Comparison of ENCODE assay signal across 8 cellular contexts in the genomic region with DNA sequence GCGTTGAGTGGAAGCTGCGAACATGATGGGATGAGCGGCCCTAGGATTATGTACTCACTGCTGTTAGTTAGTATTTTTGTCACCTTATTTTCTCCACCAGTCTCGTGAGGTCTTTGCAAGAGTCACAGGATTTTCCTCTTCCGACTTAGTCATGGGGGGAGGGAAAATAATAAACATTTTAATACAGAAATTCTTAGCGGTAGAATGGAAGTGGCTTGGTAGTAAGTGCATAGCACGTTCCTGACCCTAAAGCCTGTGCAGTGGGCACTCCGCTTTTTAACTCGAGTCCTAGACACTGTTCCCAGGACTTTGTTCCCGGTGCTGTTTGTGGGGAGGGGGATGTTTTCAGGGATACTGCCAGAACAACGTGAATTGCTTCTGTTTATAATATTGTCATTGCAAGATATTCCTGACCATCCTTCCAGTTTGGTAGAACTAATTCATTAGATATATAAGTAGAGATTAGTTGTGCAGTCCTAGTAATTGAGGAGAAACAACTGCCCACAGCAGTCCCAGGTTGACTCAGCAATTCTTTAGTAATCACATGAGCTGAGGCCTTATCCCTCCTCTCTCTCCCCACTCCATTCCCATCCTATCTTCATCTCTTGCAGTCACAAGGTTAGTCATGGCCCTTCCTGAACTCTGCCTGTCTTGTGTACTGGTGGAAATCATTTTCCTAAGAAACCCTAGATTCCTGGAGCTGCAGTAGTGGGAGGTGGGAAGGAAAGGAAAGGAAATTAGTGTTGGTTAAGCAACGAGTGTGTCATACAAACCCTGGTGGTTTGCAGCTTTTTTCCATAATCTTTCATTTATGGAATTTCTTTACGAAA. TPM values are rescaled to one million over a fixed set of nuclear protein-coding genes. Genes with fewer than 3 reads are reported as not detected.
DNase-seq lines count a peak whose midpoint lies in the region; ATAC-seq and TF ChIP-seq lines count a peak whose summit lies in the region.

No MANE protein-coding gene starts in this region.

- H3K79me2 ChIP-seq in MM.1S (ENCODE audit: low read length): no peaks in the 10 kb centered on the region

- TF ChIP-seq CTCF in MM.1S (IDR thresholded peaks at IDR 0.05; ENCODE audit: low read length): no peak
- no peak for TF ChIP-seq CTCF in colonic mucosa (IDR thresholded peaks at IDR 0.05)

- H3K9ac ChIP-seq in MM.1S (ENCODE audit: low read length) (peak overlapping the region; percentile 65; the same call in 1 of the 2 replicates), colonic mucosa (ENCODE audit: low read depth in 2 of 2, low read length in 2 of 2) (peak overlapping the region; percentile 56 to 84)

- DNase-seq in NCI-H146 (lab: John Stamatoyannopoulos, UW): peak; percentile 16
- no peak for DNase-seq in NCI-H146 treated with DMSO at 0.1 percent for 48 hours (lab: John Stamatoyannopoulos, UW; ENCODE audit: unreplicated experiment)
- DNase-seq in MM.1S: no peak
- no peak for DNase-seq in colonic mucosa
- no peak for DNase-seq in activated gamma-delta T cell treated with Interleukin-2 at 50 U/mL for 16 hours
- DNase-seq in SKM-1 (lab: John Stamatoyannopoulos, UW; ENCODE audit: unreplicated experiment): no peak

- H2AFZ ChIP-seq in MM.1S (ENCODE audit: low read length): peak overlapping the region; percentile 90

- 0 to 14% methylated on average over 3 to 6 of the region's 13 CpGs for WGBS in mesodermal cell (ENCODE audit: insufficient coverage in 2 of 2), 2 experiments

- H3K36me3 ChIP-seq in MM.1S (replicated peaks; ENCODE audit: insufficient read depth, low read length) (no peaks in the 10 kb centered on the region), colonic mucosa (no peaks in the 10 kb centered on the region), mesodermal cell (ENCODE audit: control insufficient read depth, insufficient read depth, low read length) (peaks cover 22% of the 10 kb centered on the region)

- H3K27ac ChIP-seq in MM.1S (ENCODE audit: low read length) (no peak overlapping the region), colonic mucosa (peak overlapping the region; percentile 81), mesodermal cell (ENCODE audit: low read depth, low read length, severe bottlenecking) (peak overlapping the region; percentile 92)

- H3K27me3 ChIP-seq in MM.1S (replicated peaks; ENCODE audit: insufficient read depth, low read length) (no peaks in the 10 kb centered on the region), colonic mucosa (no peaks in the 10 kb centered on the region)

- H3K4me2 ChIP-seq in MM.1S (ENCODE audit: low read depth, low read length): peak overlapping the region; percentile 77

- H3K4me1 ChIP-seq in MM.1S (ENCODE audit: low read length) (0 out of 2 replicates have a peak, but pooled peaks cover 3% of the 10 kb centered on the region), colonic mucosa (peaks cover 3% of the 10 kb centered on the region), mesodermal cell (ENCODE audit: control insufficient read depth, insufficient read depth, low read length, poor library complexity, severe bottlenecking) (peaks cover 10% of the 10 kb centered on the region)

- H3K9me2 ChIP-seq in MM.1S (replicated peaks; ENCODE audit: insufficient read depth, low read length): no peaks in the 10 kb centered on the region

- ATAC-seq in HG03439 (IDR thresholded peaks at IDR 0.05; ENCODE audit: unreplicated experiment): no peak

- peak overlapping the region; percentile 90 for H3K4me3 ChIP-seq in MM.1S (ENCODE audit: low read length)
- peak overlapping the region; percentile 83 for H3K4me3 ChIP-seq in colonic mucosa
- peak overlapping the region; percentile 69 for H3K4me3 ChIP-seq in mesodermal cell (ENCODE audit: extremely low read depth, insufficient read depth, low read length, poor library complexity, severe bottlenecking)

- intact Hi-C loops in colonic mucosa (cut with DNase I): no loop called here

- H3F3A ChIP-seq in MM.1S (ENCODE audit: insufficient read depth, low read length): no peaks in the 10 kb centered on the region

- H4K20me1 ChIP-seq in MM.1S (ENCODE audit: insufficient read depth, low read length): no peaks in the 10 kb centered on the region

- H3K9me3 ChIP-seq in MM.1S (replicated peaks; ENCODE audit: insufficient read depth, low read length): no peaks in the 10 kb centered on the region
- H3K9me3 ChIP-seq in colonic mucosa: no peaks in the 10 kb centered on the region
- H3K9me3 ChIP-seq in mesodermal cell (ENCODE audit: control insufficient read depth, low read length): no peaks in the 10 kb centered on the region

RNA-seq across cellular contexts. Expression of a gene that starts 0.8 kb away (rescaled TPM):
- total RNA-seq in colonic mucosa: 1 to 10 TPM; 5.0 to 7.8 TPM
- polyA plus RNA-seq in mesodermal cell (2013, experiment 1 of 2): 7.0 TPM
- polyA plus RNA-seq in mesodermal cell (2013, experiment 2 of 2): 6.6 TPM

RNA-seq across cellular contexts. Expression of a gene that starts 1.0 kb away (rescaled TPM):
- total RNA-seq in colonic mucosa: 1 to 10 TPM; 8.8 to 10.0 TPM
- 10.0 TPM for polyA plus RNA-seq in mesodermal cell (2013, experiment 1 of 2)
- 13.0 TPM for polyA plus RNA-seq in mesodermal cell (2013, experiment 2 of 2)
